28 cellular contexts compared by ENCODE assay signal in the genomic region with DNA sequence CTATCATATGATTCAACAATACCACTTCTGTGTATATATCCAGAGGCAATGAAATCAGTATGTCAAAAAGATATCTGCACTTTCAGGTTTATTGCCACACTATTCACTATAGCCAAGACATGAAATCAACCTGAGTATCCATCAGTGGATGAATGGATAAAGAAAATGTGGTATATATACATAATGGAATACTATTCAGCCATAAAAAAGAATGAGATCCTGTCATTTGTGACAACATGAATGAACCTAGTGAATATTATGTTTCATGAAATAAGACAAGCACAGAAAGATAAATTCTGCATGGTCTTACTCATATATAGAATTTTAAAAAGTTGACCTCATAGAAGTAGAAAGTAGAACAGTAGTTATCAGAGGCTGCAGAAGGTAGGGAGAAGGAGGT.
"Had no signal": no experiment of that assay in that cellular context is flagged by ENCODE, and none has a peak within 500 bp of the region (broad histone marks: within the 10 kb centered on the region; RNA-seq: fewer than 3 reads in every experiment).

No MANE protein-coding gene starts in this region.

- H3K4me2 ChIP-seq: hepatocyte had no signal

- H3K9me3 ChIP-seq: colonic mucosa, esophagus muscularis mucosa, esophagus squamous epithelium, gastrocnemius medialis had no signal

- H3K4me1 ChIP-seq: colonic mucosa, esophagus muscularis mucosa, esophagus squamous epithelium, foreskin keratinocyte, gastroesophageal sphincter had no signal

- H3K27me3 ChIP-seq: colonic mucosa, esophagus muscularis mucosa, foreskin keratinocyte, gastrocnemius medialis, gastroesophageal sphincter, heart left ventricle, heart right ventricle, hepatocyte had no signal

- H3K36me3 ChIP-seq: colonic mucosa, esophagus muscularis mucosa, esophagus squamous epithelium, gastrocnemius medialis, gastroesophageal sphincter, heart left ventricle, heart right ventricle had no signal

- H2AFZ ChIP-seq: hepatocyte had no signal

- H3K4me3 ChIP-seq: colonic mucosa, coronary artery, dorsolateral prefrontal cortex, esophagus muscularis mucosa, esophagus squamous epithelium, gastrocnemius medialis, gastroesophageal sphincter, heart left ventricle, heart right ventricle, hepatocyte had no signal

- ATAC-seq: effector memory CD8-positive, alpha-beta T cell; esophagus mucosa; foreskin keratinocyte; gastrocnemius medialis; gastroesophageal sphincter; heart left ventricle; heart right ventricle had no signal

- DNase-seq: colonic mucosa; cortex of kidney; dermis blood vessel endothelial cell; dorsolateral prefrontal cortex; effector CD4-positive, alpha-beta T cell; effector CD8-positive, alpha-beta T cell; effector memory CD4-positive, alpha-beta T cell; effector memory CD8-positive, alpha-beta T cell; endodermal cell; erythroblast; esophagus squamous epithelium; foreskin fibroblast; foreskin keratinocyte; foreskin melanocyte; gastrocnemius medialis; glutamatergic neuron; head of caudate nucleus; heart left ventricle; heart right ventricle had no signal

- FAIRE-seq: endometrium, endothelial cell of umbilical vein, frontal cortex had no signal

- H3K27ac ChIP-seq: colonic mucosa, coronary artery, dorsolateral prefrontal cortex, epithelial cell of prostate, esophagus muscularis mucosa, esophagus squamous epithelium, foreskin keratinocyte, gastrocnemius medialis, gastroesophageal sphincter, heart left ventricle, heart right ventricle, hepatocyte had no signal

- H3K79me2 ChIP-seq: hepatocyte had no signal
